Comparison of ENCODE assay signal across 1 cellular context in genomic region chr22:45162531-45162930, GRCh38.
TF ChIP-seq lines count a peak whose summit lies in the region.

No MANE protein-coding gene starts in this region.

TF ChIP-seq in K562, 482 proteins besides CTCF, POLR2A, EP300 and RAD21 (continued from another document):
- TF ChIP-seq ZNF655 (CRISPR knock-in tag; IDR thresholded peaks at IDR 0.05) (no peak), U2AF2 (optimal IDR thresholded peaks at IDR 0.05; ENCODE audit: low read depth, low read length) (no peak), ZNF175 (CRISPR knock-in tag; IDR thresholded peaks at IDR 0.05; ENCODE audit: low read depth) (no peak)
